In genomic region chr7:42227931-42228591, GRCh38 we compare ENCODE assay signal across 8 cellular contexts. TPM values are rescaled to one million over a fixed set of nuclear protein-coding genes. Genes with fewer than 3 reads are reported as not detected.
DNase-seq lines count a peak whose midpoint lies in the region; ATAC-seq and TF ChIP-seq lines count a peak whose summit lies in the region.

No MANE protein-coding gene starts in this region.

- TF ChIP-seq CTCF in GM06990 (IDR thresholded peaks at IDR 0.05; ENCODE audit: insufficient read depth, low read length, poor library complexity, severe bottlenecking) (no peak), epithelial cell of proximal tubule (conservative IDR thresholded peaks at IDR 0.05; ENCODE audit: low read depth, low read length) (no peak), neural cell (IDR thresholded peaks at IDR 0.05; ENCODE audit: poor library complexity, severe bottlenecking) (no peak), Peyer's patch (IDR thresholded peaks at IDR 0.05) (no peak)

- H3K27ac ChIP-seq in neural cell (ENCODE audit: low read length) = no peak overlapping the region
- H3K27ac ChIP-seq in Peyer's patch = peak overlapping the region in 1 of 4 donors; percentile 8

- TF ChIP-seq POLR2A in Peyer's patch (IDR thresholded peaks at IDR 0.05) = no peak

- H3K79me2 ChIP-seq in neural cell (replicated peaks; ENCODE audit: insufficient read depth, low read length) = peaks cover 96% of the 10 kb centered on the region

- peak overlapping the region; percentile 16 for H3K4me3 ChIP-seq in GM06990 (replicated peaks; ENCODE audit: low read depth, low read length)
- H3K4me3 ChIP-seq in epithelial cell of proximal tubule (ENCODE audit: low read depth, low read length) = peak overlapping the region; percentile 57
- peak overlapping the region; percentile 69 for H3K4me3 ChIP-seq in neural cell (ENCODE audit: low read length)
- H3K4me3 ChIP-seq in Peyer's patch = peak overlapping the region in 1 of 4 donors; percentile 32

- H3F3A ChIP-seq in neural cell (ENCODE audit: insufficient read depth, low read length, poor library complexity, severe bottlenecking) = no peaks in the 10 kb centered on the region

- peaks cover 3% of the 10 kb centered on the region for H3K27me3 ChIP-seq in GM06990 (replicated peaks; ENCODE audit: control insufficient read depth, insufficient read depth, low read length)
- peaks cover 15% of the 10 kb centered on the region for H3K27me3 ChIP-seq in neural cell (ENCODE audit: insufficient read depth, low read depth, low read length)
- peaks cover 0 to 5% of the 10 kb centered on the region in 2 donors for H3K27me3 ChIP-seq in Peyer's patch

- H3K9me3 ChIP-seq in neural cell (ENCODE audit: low read length) = no peaks in the 10 kb centered on the region
- no peaks in the 10 kb centered on the region for H3K9me3 ChIP-seq in Peyer's patch

- H3K36me3 ChIP-seq in GM06990 (ENCODE audit: control insufficient read depth, insufficient read depth, low read length) (no peaks in the 10 kb centered on the region), neural cell (ENCODE audit: insufficient read depth, low read length) (no peaks in the 10 kb centered on the region), Peyer's patch (no peaks in the 10 kb centered on the region)

- DNase-seq in GM06990 (ENCODE audit: extremely low read depth, insufficient read length) (no peak), epithelial cell of proximal tubule (ENCODE audit: low read depth) (no peak), Peyer's patch (no peak), GDM1 (lab: John Stamatoyannopoulos, UW) (no peak), germinal center (ENCODE audit: low spot score) (no peak)

- no peaks in the 10 kb centered on the region for H3K9me2 ChIP-seq in neural cell (ENCODE audit: insufficient read depth, low read length)

- H4K20me1 ChIP-seq in neural cell (ENCODE audit: insufficient read depth) = no peaks in the 10 kb centered on the region

- ATAC-seq in HG03097 (IDR thresholded peaks at IDR 0.05; ENCODE audit: low FRiP score, unreplicated experiment) (peak; percentile 37), HG02981 (IDR thresholded peaks at IDR 0.05; ENCODE audit: unreplicated experiment) (no peak)

- no peaks in the 10 kb centered on the region for H3K4me1 ChIP-seq in Peyer's patch

- TF ChIP-seq EP300 in neural cell (conservative IDR thresholded peaks at IDR 0.05; ENCODE audit: poor library complexity, severe bottlenecking) = no peak

- TF ChIP-seq RAD21 in neural cell (conservative IDR thresholded peaks at IDR 0.05) = no peak

- H3K9ac ChIP-seq in neural cell (ENCODE audit: low read length) = peak overlapping the region; percentile 53

- H3K4me2 ChIP-seq in neural cell (ENCODE audit: low read length) = peak overlapping the region; percentile 45

- peak overlapping the region; percentile 28 for H2AFZ ChIP-seq in neural cell (ENCODE audit: low read depth, low read length)

TF ChIP-seq in neural cell, 6 proteins besides CTCF, POLR2A, EP300 and RAD21:
- peak; percentile 58 for TF ChIP-seq MXI1 (conservative IDR thresholded peaks at IDR 0.05; ENCODE audit: poor library complexity, severe bottlenecking)
- no peak for TF ChIP-seq TAF1 (IDR thresholded peaks at IDR 0.05; ENCODE audit: low read depth)
- TF ChIP-seq SMC3 (conservative IDR thresholded peaks at IDR 0.05; ENCODE audit: poor library complexity) = peak; percentile 33

RNA-seq across cellular contexts. Expression of gene GLI3, which starts 8.9 kb away (rescaled TPM):
- total RNA-seq in epithelial cell of proximal tubule (2.1 and 2.6 TPM in 2 replicates), Peyer's patch (10 to 100 TPM in 1 of 4 donors, 1 to 10 TPM in 2, under 1 TPM in 1; 0.53 to 30.5 (median 3.1) TPM)
- polyA plus RNA-seq in neural cell = 0.19 and 0.48 TPM in 2 replicates
- 4.6 and 5.3 TPM in 2 replicates for polyA minus RNA-seq in neural cell
